In genomic region chr19:13844130-13844631, GRCh38 we compare ENCODE assay signal across 9 cellular contexts. TPM values are rescaled to one million over a fixed set of nuclear protein-coding genes. Genes with fewer than 3 reads are reported as not detected.
DNase-seq lines count a peak whose midpoint lies in the region; ATAC-seq and TF ChIP-seq lines count a peak whose summit lies in the region.
"Had no signal": no experiment of that assay in that cellular context is flagged by ENCODE, and none has a peak within 500 bp of the region (broad histone marks: within the 10 kb centered on the region; RNA-seq: fewer than 3 reads in every experiment).

No MANE protein-coding gene starts in this region.

- H3K9ac ChIP-seq in HUES64 (ENCODE audit: low read depth, low read length) (no peak overlapping the region), colonic mucosa (ENCODE audit: low read depth in 2 of 2, low read length in 2 of 2) (peak overlapping the region; percentile 57 to 98)

- H3K36me3 ChIP-seq in HUES64 (ENCODE audit: insufficient read depth, low read length) (no peaks in the 10 kb centered on the region), colonic mucosa (no peaks in the 10 kb centered on the region), testis (ENCODE audit: low read depth, missing control alignments) (no peaks in the 10 kb centered on the region)

- no peak for TF ChIP-seq POLR2A in testis (IDR thresholded peaks at IDR 0.05)

- no peak for TF ChIP-seq CTCF in colonic mucosa (IDR thresholded peaks at IDR 0.05)
- TF ChIP-seq CTCF in testis (IDR thresholded peaks at IDR 0.05) = no peak

- H3K9me3 Mint-ChIP-seq in natural killer cell treated with Interleukin-12 subunit alpha and Interleukin-12 subunit beta and Interleukin-15 and Interleukin-18, amount 100 ng/mL, for 72 hours = no peaks in the 10 kb centered on the region

- H3K27me3 ChIP-seq in HUES64 (ENCODE audit: insufficient read depth, low read length) (no peaks in the 10 kb centered on the region), colonic mucosa (no peaks in the 10 kb centered on the region), testis (no peaks in the 10 kb centered on the region)

- H3K27me3 Mint-ChIP-seq in natural killer cell treated with Interleukin-12 subunit alpha and Interleukin-12 subunit beta and Interleukin-15 and Interleukin-18, amount 100 ng/mL, for 72 hours = no peaks in the 10 kb centered on the region

- H3K4me1 Mint-ChIP-seq in natural killer cell treated with Interleukin-12 subunit alpha and Interleukin-12 subunit beta and Interleukin-15 and Interleukin-18, amount 100 ng/mL, for 72 hours (ENCODE audit: low read depth in 2 of 2) = peaks cover 36 to 39% of the 10 kb centered on the region in 2 donors

- ATAC-seq in natural killer cell treated with Interleukin-12 subunit alpha and Interleukin-12 subunit beta and Interleukin-15 and Interleukin-18, amount 100 ng/mL, for 72 hours = no peak

- H3K36me3 Mint-ChIP-seq in natural killer cell treated with Interleukin-12 subunit alpha and Interleukin-12 subunit beta and Interleukin-15 and Interleukin-18, amount 100 ng/mL, for 72 hours = no peaks in the 10 kb centered on the region

- DNase-seq in A172 (ENCODE audit: low spot score) (peak; percentile 60), colonic mucosa (peak; percentile 44), NK-92 (lab: John Stamatoyannopoulos, UW; ENCODE audit: unreplicated experiment) (no peak), testis (no peak)
- DNase-seq in natural killer cell treated with Interleukin-12 subunit alpha and Interleukin-12 subunit beta and Interleukin-15 and Interleukin-18, amount 100 ng/mL, for 72 hours (ENCODE audit: low spot score) = no peak
- no peak for DNase-seq in activated CD4-positive, CD25-positive, alpha-beta regulatory T cell (lab: John Stamatoyannopoulos, UW)
- DNase-seq in stimulated activated CD4-positive, alpha-beta T cell treated with anti-CD3 and anti-CD28 coated beads, Interleukin-2, amount 100 ng/mL, for 24 hours = no peak
- DNase-seq: activated CD8-positive, alpha-beta memory T cell treated with anti-CD3 and anti-CD28 coated beads for 24 hours had no signal

- H3K27ac ChIP-seq in HUES64 (ENCODE audit: low read depth, low read length) (peak overlapping the region; percentile 45; the same call in 1 of the 2 replicates), colonic mucosa (peak overlapping the region; percentile 90), testis (peak overlapping the region in 1 of 2 donors; percentile 99)

- WGBS in HUES64 = 69% methylated on average over 7 of the region's 7 CpGs
- 79 to 84% methylated on average over 6 to 7 of the region's 7 CpGs for WGBS in testis, 2 donors

- H3K4me3 ChIP-seq in HUES64 (ENCODE audit: low read length) (no peak overlapping the region), colonic mucosa (no peak overlapping the region), testis (no peak overlapping the region)

- peak overlapping the region; percentile 92 to 100 for H3K27ac Mint-ChIP-seq in natural killer cell treated with Interleukin-12 subunit alpha and Interleukin-12 subunit beta and Interleukin-15 and Interleukin-18, amount 100 ng/mL, for 72 hours

- peak overlapping the region; percentile 14 for H3K4me3 Mint-ChIP-seq in natural killer cell treated with Interleukin-12 subunit alpha and Interleukin-12 subunit beta and Interleukin-15 and Interleukin-18, amount 100 ng/mL, for 72 hours

- intact Hi-C loops in colonic mucosa (cut with DNase I) (no loop called here), testis (cut with DNase I; ENCODE audit: low total_unique reads) (loop anchor here (5.0 kb wide), 1 partner anchor 52 kb away; no protein-coding TSS in a partner anchor)

- peaks cover 34% of the 10 kb centered on the region for H3K4me1 ChIP-seq in HUES64 (ENCODE audit: insufficient read depth, low read length)
- peaks cover 15% of the 10 kb centered on the region for H3K4me1 ChIP-seq in colonic mucosa
- H3K4me1 ChIP-seq in testis = peaks cover 30% of the 10 kb centered on the region

- H3K9me3 ChIP-seq in HUES64 (ENCODE audit: insufficient read depth, low read depth, low read length) (no peaks in the 10 kb centered on the region), colonic mucosa (no peaks in the 10 kb centered on the region), testis (no peaks in the 10 kb centered on the region)

RNA-seq across cellular contexts. Expression of gene NANOS3, which starts 32.8 kb away (rescaled TPM):
- not detected in 2 replicates for total RNA-seq in A172 (2014; rRNA removed; shearing (Covaris generic))
- not detected for polyA plus RNA-seq in HUES64 (2013, experiment 1 of 2)
- polyA plus RNA-seq in HUES64 (2013, experiment 2 of 2) = not detected
- not detected for total RNA-seq in colonic mucosa
- under 1 TPM in 1 of 2 donors, not detected in 1; 0.95 TPM for total RNA-seq in natural killer cell treated with Interleukin-12 subunit alpha and Interleukin-12 subunit beta and Interleukin-15 and Interleukin-18, amount 100 ng/mL, for 72 hours
- 10 to 100 TPM; 14.5 to 18.6 TPM for total RNA-seq in testis
- polyA plus RNA-seq in testis (ENCODE audit: insufficient read depth, low read depth, low replicate concordance) = 9.3 TPM

RNA-seq across cellular contexts. Expression of gene ZSWIM4, which starts 48.9 kb away (rescaled TPM):
- 4.5 and 6.8 TPM in 2 replicates for total RNA-seq in A172 (2014; rRNA removed; shearing (Covaris generic))
- polyA plus RNA-seq in HUES64 (2013, experiment 1 of 2) = 15.5 TPM
- 16.8 TPM for polyA plus RNA-seq in HUES64 (2013, experiment 2 of 2)
- 1 to 10 TPM; 2.9 to 4.3 TPM for total RNA-seq in colonic mucosa
- total RNA-seq in natural killer cell treated with Interleukin-12 subunit alpha and Interleukin-12 subunit beta and Interleukin-15 and Interleukin-18, amount 100 ng/mL, for 72 hours = 1 to 10 TPM; 8.3 to 9.7 TPM
- 10 to 100 TPM in 1 of 2 donors, 1 to 10 TPM in 1; 4.7 to 10.0 TPM for total RNA-seq in testis
- 3.4 TPM for polyA plus RNA-seq in testis (ENCODE audit: insufficient read depth, low read depth, low replicate concordance)

Comparison
In these comparisons a context has a peak if more than half of its experiments do, and no peak if none do; other contexts are left out.
1. DNase-seq: peak in A172 (single experiment) and colonic mucosa (single experiment); none in natural killer cell treated with Interleukin-12 subunit alpha and Interleukin-12 subunit beta and Interleukin-15 and Interleukin-18, amount 100 ng/mL, for 72 hours (single experiment), NK-92 (single experiment), activated CD4-positive, CD25-positive, alpha-beta regulatory T cell (0 of 4), testis (single experiment) and stimulated activated CD4-positive, alpha-beta T cell treated with anti-CD3 and anti-CD28 coated beads, Interleukin-2, amount 100 ng/mL, for 24 hours (0 of 2).
2. RNA of gene NANOS3, which starts 32.8 kb away (total RNA-seq): 14.5 to 18.6 TPM in testis; 0.95 TPM in natural killer cell treated with Interleukin-12 subunit alpha and Interleukin-12 subunit beta and Interleukin-15 and Interleukin-18, amount 100 ng/mL, for 72 hours, not detected in colonic mucosa and not detected in A172; every median in the first group is over 4 times any median in the second.